Comparison of ENCODE assay signal across 18 cellular contexts in genomic region chr7:40674316-40674715, GRCh38.
"Had no signal": no experiment of that assay in that cellular context is flagged by ENCODE, and none has a peak within 500 bp of the region (broad histone marks: within the 10 kb centered on the region; RNA-seq: fewer than 3 reads in every experiment).

No MANE protein-coding gene starts in this region.

- H3K4me3 ChIP-seq: cardiac muscle cell, gastroesophageal sphincter, heart right ventricle, lower lobe of right lung, tibial nerve had no signal

- H3K27me3 Mint-ChIP-seq: naive B cell had no signal

- H3K27ac ChIP-seq: cardiac muscle cell, gastroesophageal sphincter, heart right ventricle, lower lobe of right lung, parathyroid adenoma, tibial nerve had no signal

- H3K36me3 Mint-ChIP-seq: mesothelial cell of epicardium, naive B cell had no signal

- H3K36me3 ChIP-seq: cardiac muscle cell, gastroesophageal sphincter, heart right ventricle, lower lobe of right lung, tibial nerve had no signal

- H3K27ac Mint-ChIP-seq: activated naive CD8-positive, alpha-beta T cell; naive B cell had no signal

- H3K4me3 Mint-ChIP-seq: activated naive CD8-positive, alpha-beta T cell; mesothelial cell of epicardium; naive B cell had no signal

- H3K27me3 ChIP-seq: cardiac muscle cell, gastroesophageal sphincter, heart right ventricle, tibial nerve had no signal

- H3K4me1 Mint-ChIP-seq: naive B cell had no signal

- DNase-seq: activated CD4-positive, alpha-beta T cell treated with anti-CD3 and anti-CD28 coated beads, Interleukin-2, amount 50 U/mL, for 1 hour; activated CD8-positive, alpha-beta memory T cell treated with anti-CD3 and anti-CD28 coated beads for 24 hours; activated gamma-delta T cell treated with Interleukin-2 at 50 U/mL for 16 hours; heart right ventricle; left colon; lower lobe of right lung; naive B cell; retina; stimulated activated CD4-positive, alpha-beta T cell treated with anti-CD3 and anti-CD28 coated beads, Interleukin-15, amount 100 ng/mL, for 24 hours; stimulated activated CD4-positive, alpha-beta T cell treated with anti-CD3 and anti-CD28 coated beads, Interleukin-4, amount 100 ng/mL, for 1 hour; stimulated activated naive CD4-positive, alpha-beta T cell; T-helper 9 cell had no signal

- ATAC-seq: gastroesophageal sphincter, heart right ventricle, lower lobe of right lung had no signal
